In genomic region chr2:215359576-215359922, GRCh38 we compare ENCODE assay signal across 23 cellular contexts.
"Had no signal": no experiment of that assay in that cellular context is flagged by ENCODE, and none has a peak within 500 bp of the region (broad histone marks: within the 10 kb centered on the region; RNA-seq: fewer than 3 reads in every experiment).

No MANE protein-coding gene starts in this region.

- H3K4me3 ChIP-seq: esophagus muscularis mucosa, left ventricle myocardium inferior, lower lobe of right lung, tibial artery, upper lobe of left lung, uterus had no signal

- H3K36me3 Mint-ChIP-seq: natural killer cell treated with Interleukin-12 subunit alpha and Interleukin-12 subunit beta and Interleukin-15 and Interleukin-18, amount 100 ng/mL, for 72 hours had no signal

- H2AFZ ChIP-seq: parathyroid adenoma had no signal

- H3K4me1 Mint-ChIP-seq: immature natural killer cell; memory B cell; stimulated activated effector memory CD8-positive, alpha-beta T cell treated with anti-CD3 and anti-CD28 coated beads, Interleukin-12 subunit alpha, Interleukin-12 subunit beta, amount 100 ng/mL, for 72 hours had no signal

- ATAC-seq: effector memory CD8-positive, alpha-beta T cell; foreskin keratinocyte; left cardiac atrium; lower lobe of right lung; natural killer cell treated with Interleukin-12 subunit alpha and Interleukin-12 subunit beta and Interleukin-15 and Interleukin-18, amount 100 ng/mL, for 72 hours; stimulated activated effector memory CD8-positive, alpha-beta T cell treated with anti-CD3 and anti-CD28 coated beads, Interleukin-12 subunit alpha, Interleukin-12 subunit beta, amount 100 ng/mL, for 72 hours; stimulated activated naive CD8-positive, alpha-beta T cell treated with anti-CD3 and anti-CD28 coated beads, Interleukin-15, Interleukin-2, amounts not matched to agents 100 U/mL and 50 U/mL, for 24 hours had no signal

- H3K9me3 ChIP-seq: esophagus muscularis mucosa, left ventricle myocardium inferior, lower lobe of right lung, tibial artery, upper lobe of left lung, uterus had no signal

- H3K27ac Mint-ChIP-seq: dendritic cell treated with granulocyte-macrophage colony-stimulating factor and Interleukin-4, amounts not matched to agents 40 ng/mL and 50 ng/mL, for 4 days; effector memory CD8-positive, alpha-beta T cell; immature natural killer cell; memory B cell; natural killer cell treated with Interleukin-12 subunit alpha and Interleukin-12 subunit beta and Interleukin-15 and Interleukin-18, amount 100 ng/mL, for 72 hours; stimulated activated effector memory CD8-positive, alpha-beta T cell treated with anti-CD3 and anti-CD28 coated beads, Interleukin-12 subunit alpha, Interleukin-12 subunit beta, amount 100 ng/mL, for 72 hours had no signal

- H3K36me3 ChIP-seq: uterus had no signal

- H3K9ac ChIP-seq: parathyroid adenoma had no signal

- H3K9me3 Mint-ChIP-seq: dendritic cell treated with granulocyte-macrophage colony-stimulating factor and Interleukin-4, amounts not matched to agents 40 ng/mL and 50 ng/mL, for 4 days; effector memory CD8-positive, alpha-beta T cell; immature natural killer cell; memory B cell; natural killer cell treated with Interleukin-12 subunit alpha and Interleukin-12 subunit beta and Interleukin-15 and Interleukin-18, amount 100 ng/mL, for 72 hours; stimulated activated effector memory CD8-positive, alpha-beta T cell treated with anti-CD3 and anti-CD28 coated beads, Interleukin-12 subunit alpha, Interleukin-12 subunit beta, amount 100 ng/mL, for 72 hours had no signal

- H3K4me1 ChIP-seq: foreskin keratinocyte, left ventricle myocardium inferior, lower lobe of right lung, parathyroid adenoma, tibial artery, upper lobe of left lung, uterus had no signal

- H3K27me3 Mint-ChIP-seq: dendritic cell treated with granulocyte-macrophage colony-stimulating factor and Interleukin-4, amounts not matched to agents 40 ng/mL and 50 ng/mL, for 4 days; effector memory CD8-positive, alpha-beta T cell; memory B cell; natural killer cell treated with Interleukin-12 subunit alpha and Interleukin-12 subunit beta and Interleukin-15 and Interleukin-18, amount 100 ng/mL, for 72 hours had no signal

- H3K4me3 Mint-ChIP-seq: dendritic cell treated with granulocyte-macrophage colony-stimulating factor and Interleukin-4, amounts not matched to agents 40 ng/mL and 50 ng/mL, for 4 days; effector memory CD8-positive, alpha-beta T cell; immature natural killer cell; memory B cell; natural killer cell treated with Interleukin-12 subunit alpha and Interleukin-12 subunit beta and Interleukin-15 and Interleukin-18, amount 100 ng/mL, for 72 hours; stimulated activated effector memory CD8-positive, alpha-beta T cell treated with anti-CD3 and anti-CD28 coated beads, Interleukin-12 subunit alpha, Interleukin-12 subunit beta, amount 100 ng/mL, for 72 hours had no signal

- H3K27ac ChIP-seq: epithelial cell of prostate, foreskin keratinocyte, left ventricle myocardium inferior, lower lobe of right lung, parathyroid adenoma, tibial artery, upper lobe of left lung, uterus had no signal

- H3K27me3 ChIP-seq: esophagus muscularis mucosa, foreskin keratinocyte, tibial artery, upper lobe of left lung, uterus had no signal

- DNase-seq: effector memory CD8-positive, alpha-beta T cell; immature natural killer cell; left cardiac atrium; left ventricle myocardium inferior; lower lobe of right lung; midbrain; occipital lobe; stimulated activated CD4-positive, alpha-beta T cell treated with anti-CD3 and anti-CD28 coated beads, Interleukin-4, amount 100 ng/mL, for 1 hour; stimulated activated CD8-positive, alpha-beta memory T cell treated with anti-CD3 and anti-CD28 coated beads, Interleukin-4, amount 100 ng/mL, for 48 hours; stimulated activated naive CD8-positive, alpha-beta T cell treated with anti-CD3 and anti-CD28 coated beads, Interleukin-15, Interleukin-2, amounts not matched to agents 100 U/mL and 50 U/mL, for 24 hours; tibial artery; upper lobe of left lung; uterus had no signal

- H3K79me2 ChIP-seq: parathyroid adenoma had no signal

- FAIRE-seq: colon, keratinocyte had no signal
